Comparison of ENCODE assay signal across 1 cellular context in the genomic region with DNA sequence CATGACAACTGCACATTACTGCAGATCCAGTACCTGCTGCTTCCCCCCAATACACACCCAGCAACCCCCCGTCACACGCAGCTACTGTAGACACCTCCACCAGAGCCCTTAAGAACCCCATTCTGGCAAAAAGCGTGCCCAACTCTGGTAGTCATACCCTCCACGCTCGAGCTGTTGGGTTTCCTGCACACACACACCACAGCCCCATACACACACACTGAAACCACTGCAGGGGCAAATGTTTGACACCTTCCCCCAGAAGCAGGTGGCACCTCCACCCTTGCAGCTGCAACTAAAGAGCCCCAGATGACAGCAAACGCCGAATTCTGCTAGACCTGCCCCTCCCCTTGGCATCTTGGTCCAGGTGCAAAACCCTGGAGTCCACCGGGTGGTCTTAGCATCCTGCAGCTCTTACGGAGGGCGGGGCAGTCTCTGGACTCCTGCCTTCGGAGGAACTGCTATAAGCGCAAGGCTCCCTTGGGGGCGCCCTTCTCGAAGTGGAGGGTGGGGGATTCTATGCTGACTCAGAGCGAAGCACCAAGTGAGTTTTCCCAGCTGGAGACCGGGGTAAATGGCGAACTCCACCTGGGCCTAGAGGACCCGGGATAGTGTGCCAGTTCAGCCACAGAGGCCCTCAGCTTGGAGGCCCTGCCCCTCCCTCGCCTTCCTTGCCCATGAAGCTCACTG.
TF ChIP-seq lines count a peak whose summit lies in the region.

No MANE protein-coding gene starts in this region.

TF ChIP-seq in HEK293, 187 proteins besides CTCF, POLR2A, EP300 and RAD21 (continued from another document):
- TF ChIP-seq, protein P1, sequence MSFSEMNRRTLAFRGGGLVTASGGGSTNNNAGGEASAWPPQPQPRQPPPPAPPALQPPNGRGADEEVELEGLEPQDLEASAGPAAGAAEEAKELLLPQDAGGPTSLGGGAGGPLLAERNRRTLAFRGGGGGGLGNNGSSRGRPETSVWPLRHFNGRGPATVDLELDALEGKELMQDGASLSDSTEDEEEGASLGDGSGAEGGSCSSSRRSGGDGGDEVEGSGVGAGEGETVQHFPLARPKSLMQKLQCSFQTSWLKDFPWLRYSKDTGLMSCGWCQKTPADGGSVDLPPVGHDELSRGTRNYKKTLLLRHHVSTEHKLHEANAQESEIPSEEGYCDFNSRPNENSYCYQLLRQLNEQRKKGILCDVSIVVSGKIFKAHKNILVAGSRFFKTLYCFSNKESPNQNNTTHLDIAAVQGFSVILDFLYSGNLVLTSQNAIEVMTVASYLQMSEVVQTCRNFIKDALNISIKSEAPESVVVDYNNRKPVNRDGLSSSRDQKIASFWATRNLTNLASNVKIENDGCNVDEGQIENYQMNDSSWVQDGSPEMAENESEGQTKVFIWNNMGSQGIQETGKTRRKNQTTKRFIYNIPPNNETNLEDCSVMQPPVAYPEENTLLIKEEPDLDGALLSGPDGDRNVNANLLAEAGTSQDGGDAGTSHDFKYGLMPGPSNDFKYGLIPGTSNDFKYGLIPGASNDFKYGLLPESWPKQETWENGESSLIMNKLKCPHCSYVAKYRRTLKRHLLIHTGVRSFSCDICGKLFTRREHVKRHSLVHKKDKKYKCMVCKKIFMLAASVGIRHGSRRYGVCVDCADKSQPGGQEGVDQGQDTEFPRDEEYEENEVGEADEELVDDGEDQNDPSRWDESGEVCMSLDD (tag by site-specific recombination; IDR thresholded peaks at IDR 0.05), result no peak
- TF ChIP-seq ZNF561 (tag by site-specific recombination; IDR thresholded peaks at IDR 0.05; ENCODE audit: borderline replicate concordance), result peak; percentile 25; the same call in 1 of the 2 replicates
